Comparison of ENCODE assay signal across 1 cellular context in genomic region chr9:82332018-82332773, GRCh38.
TF ChIP-seq lines count a peak whose summit lies in the region.

No MANE protein-coding gene starts in this region.

TF ChIP-seq in HepG2, 621 proteins besides CTCF, POLR2A, EP300 and RAD21 (continued from another document):
- TF ChIP-seq REST (IDR thresholded peaks at IDR 0.05; ENCODE audit: borderline replicate concordance in 1 of 2, low read depth in 1 of 2, low read length in 2 of 2) (no peak), ZNF605 (CRISPR knock-in tag; IDR thresholded peaks at IDR 0.05) (no peak), ZNF138 (CRISPR knock-in tag; IDR thresholded peaks at IDR 0.05; ENCODE audit: low read depth) (no peak), CBX2 (IDR thresholded peaks at IDR 0.05; ENCODE audit: low read depth, low read length) (no peak), CBX2 (CRISPR knock-in tag; IDR thresholded peaks at IDR 0.05; ENCODE audit: low read depth) (no peak), SMYD3 (CRISPR knock-in tag; IDR thresholded peaks at IDR 0.05) (no peak), ZNF570 (CRISPR knock-in tag; IDR thresholded peaks at IDR 0.05; ENCODE audit: borderline replicate concordance) (no peak), RCOR2 (CRISPR knock-in tag; IDR thresholded peaks at IDR 0.05) (no peak), DNMT1 (CRISPR knock-in tag; IDR thresholded peaks at IDR 0.05) (no peak), MTERF4 (CRISPR knock-in tag; IDR thresholded peaks at IDR 0.05) (no peak), SP5 (CRISPR knock-in tag; IDR thresholded peaks at IDR 0.05; ENCODE audit: borderline replicate concordance, low read depth) (no peak), NFKB2 (CRISPR knock-in tag; IDR thresholded peaks at IDR 0.05; ENCODE audit: borderline replicate concordance) (no peak)
